8 cellular contexts compared by ENCODE assay signal in genomic region chr6:25889877-25890853, GRCh38. TPM values are rescaled to one million over a fixed set of nuclear protein-coding genes. Genes with fewer than 3 reads are reported as not detected.
DNase-seq lines count a peak whose midpoint lies in the region; ATAC-seq and TF ChIP-seq lines count a peak whose summit lies in the region.

No MANE protein-coding gene starts in this region.

- H2AFZ ChIP-seq in H9 (ENCODE audit: low read length) = no peak overlapping the region

- no peak overlapping the region for H3K27ac Mint-ChIP-seq in H9
- H3K27ac Mint-ChIP-seq in activated T-cell treated with anti-CD3 and anti-CD28 coated beads, Interleukin-2, amount 50 U/mL, for 24 hours = no peak overlapping the region

- H3K4me1 Mint-ChIP-seq in H9 = peaks cover 2 to 3% of the 10 kb centered on the region in 2 experiments; a peak in 2 of 4 replicates
- H3K4me1 Mint-ChIP-seq in activated T-cell treated with anti-CD3 and anti-CD28 coated beads, Interleukin-2, amount 50 U/mL, for 24 hours (ENCODE audit: low read depth) = no peaks in the 10 kb centered on the region

- H2BK15ac ChIP-seq in H9 (ENCODE audit: low read depth, low read length) = no peak overlapping the region

- no peak overlapping the region for H3K18ac ChIP-seq in H9 (ENCODE audit: insufficient read length, low read depth, low read length)

- TF ChIP-seq CTCF in BE2C (IDR thresholded peaks at IDR 0.05; ENCODE audit: low read depth, low read length) (peak; percentile 73), H9 (conservative IDR thresholded peaks at IDR 0.05) (peak; percentile 75), cardiac fibroblast (IDR thresholded peaks at IDR 0.05; ENCODE audit: low read depth, low read length) (peak; percentile 37)

- no peak overlapping the region for H3T11ph ChIP-seq in H9 (ENCODE audit: low read length)

- H3K9ac ChIP-seq in H9 (ENCODE audit: extremely low read depth, insufficient read length, low read length) = no peak overlapping the region

- H2BK20ac ChIP-seq in H9 (ENCODE audit: low read depth, low read length, poor library complexity, severe bottlenecking) = no peak overlapping the region

- H3K27me3 ChIP-seq in BE2C (no peaks in the 10 kb centered on the region), H9 (ENCODE audit: insufficient read depth, low read length) (no peaks in the 10 kb centered on the region)

- no peak overlapping the region for H3K23ac ChIP-seq in H9 (ENCODE audit: insufficient read length, low read depth, low read length)

- H2AK5ac ChIP-seq in H9 (ENCODE audit: insufficient read length, low read length) = no peak overlapping the region

- H2BK12ac ChIP-seq in H9 (ENCODE audit: insufficient read length, low read depth, low read length) = no peak overlapping the region

- H3K9me3 Mint-ChIP-seq in H9 = no peaks in the 10 kb centered on the region; a peak in 1 of 5 replicates
- no peaks in the 10 kb centered on the region for H3K9me3 Mint-ChIP-seq in activated T-cell treated with anti-CD3 and anti-CD28 coated beads, Interleukin-2, amount 50 U/mL, for 24 hours

- H3K27ac ChIP-seq in H9 (ENCODE audit: insufficient read length, low read depth, low read length) = no peak overlapping the region

- no peak overlapping the region for H3K56ac ChIP-seq in H9 (ENCODE audit: insufficient read length, low read depth, low read length)

- no peak overlapping the region for H3K4me2 ChIP-seq in H9 (ENCODE audit: insufficient read depth, insufficient read length, low read length)

- DNase-seq in BE2C = peak; percentile 44
- DNase-seq in H9 = no peak
- peak; percentile 33 for DNase-seq in NCI-H526 treated with DMSO at 0.1 percent for 48 hours (lab: John Stamatoyannopoulos, UW)
- DNase-seq in cardiac fibroblast (ENCODE audit: low read depth in 2 of 2) = peak; percentile 67 to 74
- no peak for DNase-seq in left lobe of liver (ENCODE audit: low spot score)
- no peak for DNase-seq in UCSD-AML1 (lab: John Stamatoyannopoulos, UW; ENCODE audit: unreplicated experiment)
- DNase-seq in activated T-cell treated with anti-CD3 and anti-CD28 coated beads, Interleukin-2, amount 50 U/mL, for 24 hours = no peak

- no peaks in the 10 kb centered on the region for H3K4me1 ChIP-seq in BE2C
- H3K4me1 ChIP-seq in H9 (ENCODE audit: insufficient read depth, low read length) = no peaks in the 10 kb centered on the region

- no peaks in the 10 kb centered on the region for H3K36me3 Mint-ChIP-seq in H9 (ENCODE audit: insufficient read depth in 1 of 3, low read depth in 3 of 3)
- H3K36me3 Mint-ChIP-seq in activated T-cell treated with anti-CD3 and anti-CD28 coated beads, Interleukin-2, amount 50 U/mL, for 24 hours (ENCODE audit: low read depth) = no peaks in the 10 kb centered on the region

- H3K4me3 ChIP-seq in BE2C (ENCODE audit: low read depth, low read length) = no peak overlapping the region
- no peak overlapping the region for H3K4me3 ChIP-seq in cardiac fibroblast (replicated peaks in 1 of 2; ENCODE audit: low read depth in 2 of 2, low read length in 2 of 2)

- no CpG with 5 or more reads among the region's 5 CpGs for WGBS in H9 (ENCODE audit: extremely low coverage, insufficient read length, low lambda C conversion rate)

- H3K4me3 Mint-ChIP-seq in H9 = no peak overlapping the region
- H3K4me3 Mint-ChIP-seq in activated T-cell treated with anti-CD3 and anti-CD28 coated beads, Interleukin-2, amount 50 U/mL, for 24 hours = no peak overlapping the region

- no peaks in the 10 kb centered on the region for H3K36me3 ChIP-seq in BE2C

- ATAC-seq in left lobe of liver = peak; percentile 99
- no peak for ATAC-seq in HG03039 (IDR thresholded peaks at IDR 0.05; ENCODE audit: unreplicated experiment)

- H4K91ac ChIP-seq in H9 (ENCODE audit: insufficient read length, low read depth, low read length) = no peak overlapping the region

- no peaks in the 10 kb centered on the region for H3K79me2 ChIP-seq in H9 (ENCODE audit: insufficient read depth, low read length)

- H4K20me1 ChIP-seq in H9 (ENCODE audit: control insufficient read depth, insufficient read depth, insufficient read length) = no peaks in the 10 kb centered on the region

- no peak overlapping the region for H3K14ac ChIP-seq in H9 (ENCODE audit: insufficient read depth, low read length)

- no peak overlapping the region for H2BK120ac ChIP-seq in H9 (ENCODE audit: low read depth, low read length, poor library complexity, severe bottlenecking)

- H3K4ac ChIP-seq in H9 (ENCODE audit: low read depth, low read length) = no peak overlapping the region

- H3K23me2 ChIP-seq in H9 (ENCODE audit: insufficient read length, low read depth, low read length, poor library complexity, severe bottlenecking) = no peaks in the 10 kb centered on the region

- H2BK5ac ChIP-seq in H9 (ENCODE audit: insufficient read length, low read length) = no peak overlapping the region

- no peaks in the 10 kb centered on the region for H3K79me1 ChIP-seq in H9 (ENCODE audit: insufficient read depth, low read depth, low read length, poor library complexity, severe bottlenecking)

- no peak overlapping the region for H4K5ac ChIP-seq in H9 (ENCODE audit: insufficient read length, low read depth, low read length)

- H4K8ac ChIP-seq in H9 (replicated peaks; ENCODE audit: insufficient read length, low read depth, low read length) = no peak overlapping the region

- no peaks in the 10 kb centered on the region for H3K9me3 ChIP-seq in BE2C
- H3K9me3 ChIP-seq in H9 (ENCODE audit: control insufficient read depth, low read depth, low read length) = no peaks in the 10 kb centered on the region

- H3K27me3 Mint-ChIP-seq in H9 (ENCODE audit: low read depth) = no peaks in the 10 kb centered on the region
- H3K27me3 Mint-ChIP-seq in activated T-cell treated with anti-CD3 and anti-CD28 coated beads, Interleukin-2, amount 50 U/mL, for 24 hours = peaks cover 18% of the 10 kb centered on the region

RNA-seq across cellular contexts. Expression of gene SLC17A3, which starts 16.1 kb away (rescaled TPM):
- not detected for polyA plus RNA-seq in BE2C (2012; ENCODE audit: insufficient read depth, insufficient read length, low read depth)
- total RNA-seq in H9 (2021) (not detected in 2 replicates), left lobe of liver (10.4 TPM)

RNA-seq across cellular contexts. Expression of gene SLC17A2, which starts 40.3 kb away (rescaled TPM):
- polyA plus RNA-seq in BE2C (2012; ENCODE audit: insufficient read depth, insufficient read length, low read depth) = 0.39 TPM
- total RNA-seq in H9 (2021) = not detected in 2 replicates
- total RNA-seq in left lobe of liver = 27.6 TPM

RNA-seq across cellular contexts. Expression of gene SLC17A1, which starts 58.3 kb away (rescaled TPM):
- polyA plus RNA-seq in BE2C (2012; ENCODE audit: insufficient read depth, insufficient read length, low read depth) = not detected
- total RNA-seq in H9 (2021) (not detected in 2 replicates), left lobe of liver (8.7 TPM)

Comparison
In these comparisons a context has a peak if more than half of its experiments do, and no peak if none do; other contexts are left out.
1. DNase-seq: peak in BE2C (single experiment), NCI-H526 treated with DMSO at 0.1 percent for 48 hours (single experiment) and cardiac fibroblast (2 of 2); none in H9 (single experiment), left lobe of liver (single experiment), UCSD-AML1 (single experiment) and activated T-cell treated with anti-CD3 and anti-CD28 coated beads, Interleukin-2, amount 50 U/mL, for 24 hours (single experiment).
2. RNA of gene SLC17A3, which starts 16.1 kb away (total RNA-seq): 10.4 TPM in left lobe of liver (single experiment); not detected in H9; every median in the first group is over 10 times any median in the second.
3. RNA of gene SLC17A2, which starts 40.3 kb away (total RNA-seq): 27.6 TPM in left lobe of liver (single experiment); not detected in H9; every median in the first group is over 10 times any median in the second.
4. Peak in every context shown above with its lines, with median percentiles within 50 percentile points of each other: CTCF ChIP-seq.